ENCODE assay signal across 25 cellular contexts in genomic region chr2:58207189-58207588, GRCh38.
"Had no signal": no experiment of that assay in that cellular context is flagged by ENCODE, and none has a peak within 500 bp of the region (broad histone marks: within the 10 kb centered on the region; RNA-seq: fewer than 3 reads in every experiment).

No MANE protein-coding gene starts in this region.

- H3K4me3 ChIP-seq: breast epithelium, colonic mucosa, dorsolateral prefrontal cortex, esophagus muscularis mucosa, hepatocyte, left ventricle myocardium inferior, sigmoid colon, smooth muscle cell, uterus had no signal

- DNase-seq: activated CD8-positive, alpha-beta memory T cell treated with anti-CD3 and anti-CD28 coated beads, Interleukin-2, amount 50 U/mL, for 4 hours; activated naive CD4-positive, alpha-beta T cell treated with Interleukin-2 at 50 U/mL for 16 hours; activated naive CD8-positive, alpha-beta T cell treated with anti-CD3 and anti-CD28 coated beads, Interleukin-2, amount 10 ng/mL, durations not matched to agents 7 days and 5 days; activated T-cell treated with anti-CD3 and anti-CD28 coated beads, Interleukin-2, amount 50 U/mL, for 4 hours; amniotic stem cell; colonic mucosa; dorsolateral prefrontal cortex; effector memory CD8-positive, alpha-beta T cell; glutamatergic neuron; kidney glomerular epithelial cell; left ventricle myocardium inferior; naive thymus-derived CD4-positive, alpha-beta T cell; sigmoid colon; stimulated activated CD4-positive, alpha-beta T cell treated with anti-CD3 and anti-CD28 coated beads, Interleukin-2, amount 100 ng/mL, for 48 hours; stimulated activated CD8-positive, alpha-beta memory T cell treated with anti-CD3 and anti-CD28 coated beads, Interleukin-4, amount 100 ng/mL, for 48 hours; stimulated activated naive B cell treated with anti-CD40 and anti-IgM and Interleukin-4, amounts not matched to agents 10 μg/mL and 1 μg/mL and 100 μg/mL, for 72 hours; trophoblast cell; uterus; WERI-Rb-1 had no signal

- FAIRE-seq: frontal cortex, TTC549 had no signal

- H3K36me3 ChIP-seq: breast epithelium, colonic mucosa, uterus had no signal

- H3K4me2 ChIP-seq: hepatocyte, smooth muscle cell had no signal

- H3K27me3 ChIP-seq: breast epithelium, colonic mucosa, dorsolateral prefrontal cortex, esophagus muscularis mucosa, hepatocyte, sigmoid colon, uterus had no signal

- ATAC-seq: activated T-cell treated with anti-CD3 and anti-CD28 coated beads, Interleukin-2, amount 50 U/mL, for 4 hours; effector memory CD8-positive, alpha-beta T cell; naive thymus-derived CD4-positive, alpha-beta T cell; stimulated activated naive B cell treated with anti-CD40 and anti-IgM and Interleukin-4, amounts not matched to agents 10 μg/mL and 1 μg/mL and 100 μg/mL, for 72 hours had no signal

- H3K79me2 ChIP-seq: hepatocyte had no signal

- H3K4me1 ChIP-seq: breast epithelium, colonic mucosa, esophagus muscularis mucosa, left ventricle myocardium inferior, sigmoid colon, uterus had no signal

- H2AFZ ChIP-seq: hepatocyte had no signal

- H3K9me3 ChIP-seq: colonic mucosa, esophagus muscularis mucosa, left ventricle myocardium inferior, sigmoid colon, uterus had no signal

- H3K27ac ChIP-seq: breast epithelium, colonic mucosa, dorsolateral prefrontal cortex, esophagus muscularis mucosa, hepatocyte, left ventricle myocardium inferior, sigmoid colon, uterus, WERI-Rb-1 had no signal
